10 cellular contexts compared by ENCODE assay signal in the genomic region with DNA sequence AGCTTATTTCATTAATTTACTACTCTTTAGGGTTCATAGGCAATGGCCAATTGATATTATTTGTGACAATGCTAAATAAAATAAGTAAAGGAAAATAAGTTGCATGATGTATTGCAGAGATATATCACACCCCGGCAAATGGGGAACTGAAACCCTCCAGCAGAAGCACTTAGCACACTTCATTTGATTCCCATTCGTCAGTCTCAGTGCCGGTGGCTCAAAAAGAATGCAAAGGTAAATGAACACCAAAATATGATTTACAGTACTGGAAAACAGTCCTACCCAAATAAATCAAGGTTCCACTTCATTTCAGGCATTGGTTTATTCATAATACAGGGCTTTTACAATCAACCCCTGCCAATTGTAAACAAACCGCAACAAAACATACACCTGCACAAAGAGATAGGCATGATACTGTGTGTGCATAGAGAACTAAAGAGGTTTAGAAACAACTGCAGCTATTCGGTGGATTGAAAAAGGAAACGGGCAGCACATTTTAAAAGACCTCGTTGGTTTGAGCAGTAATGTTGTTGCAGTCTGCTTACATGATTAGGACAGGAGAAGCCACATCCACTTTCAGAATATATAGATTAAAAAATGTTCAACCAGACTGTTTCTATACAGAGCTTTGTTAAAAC.
DNase-seq lines count a peak whose midpoint lies in the region; ATAC-seq lines count a peak whose summit lies in the region.
"Had no signal": no experiment of that assay in that cellular context is flagged by ENCODE, and none has a peak within 500 bp of the region (broad histone marks: within the 10 kb centered on the region; RNA-seq: fewer than 3 reads in every experiment).

No MANE protein-coding gene starts in this region.

- DNase-seq in SKM-1 treated with dmso at 0.1 percent for 144 hours (lab: John Stamatoyannopoulos, UW; ENCODE audit: unreplicated experiment) (peak; percentile 17), SKM-1 (lab: John Stamatoyannopoulos, UW; ENCODE audit: unreplicated experiment) (no peak), NCI-H2081 (lab: John Stamatoyannopoulos, UW) (peak; percentile 32 to 78), EL (no peak), HCEC 1CT (no peak), GF-D8 (lab: John Stamatoyannopoulos, UW) (no peak)
- no peak for DNase-seq in activated CD4-positive, CD25-positive, alpha-beta regulatory T cell treated with anti-CD3 and anti-CD28 coated beads, Interleukin-2, amount 50 U/mL, for 72 hours

- ATAC-seq in HG03039 (IDR thresholded peaks at IDR 0.05; ENCODE audit: unreplicated experiment), result peak; percentile 95
- ATAC-seq: A549, HCT116 had no signal

Comparison
In these comparisons a context has a peak if more than half of its experiments do, and no peak if none do; other contexts are left out.
1. DNase-seq: peak in SKM-1 treated with dmso at 0.1 percent for 144 hours (single experiment) and NCI-H2081 (2 of 2); none in SKM-1 (single experiment), activated CD4-positive, CD25-positive, alpha-beta regulatory T cell treated with anti-CD3 and anti-CD28 coated beads, Interleukin-2, amount 50 U/mL, for 72 hours (single experiment), EL (single experiment), HCEC 1CT (single experiment) and GF-D8 (single experiment).